In the genomic region with DNA sequence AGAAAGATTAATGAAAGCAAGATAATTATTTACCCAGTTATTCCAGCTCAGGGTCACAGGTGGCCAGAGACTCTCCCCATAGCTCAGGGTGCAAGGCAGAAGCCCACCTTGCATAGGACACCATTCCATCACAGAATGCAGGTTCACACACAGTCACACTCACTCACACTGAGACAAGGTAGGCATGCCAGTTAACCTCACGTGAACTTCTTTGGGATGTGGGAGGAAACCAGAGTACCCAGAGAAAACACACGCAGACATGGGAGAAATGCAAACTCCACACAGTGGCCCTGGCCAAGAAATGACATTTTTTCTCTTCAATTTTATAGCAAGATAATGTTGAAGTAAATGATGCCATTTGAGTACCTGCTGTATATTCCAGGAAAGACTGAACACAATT, we compare ENCODE assay signal across 25 cellular contexts.
DNase-seq lines count a peak whose midpoint lies in the region; ATAC-seq and TF ChIP-seq lines count a peak whose summit lies in the region.
"Had no signal": no experiment of that assay in that cellular context is flagged by ENCODE, and none has a peak within 500 bp of the region (broad histone marks: within the 10 kb centered on the region; RNA-seq: fewer than 3 reads in every experiment).

No MANE protein-coding gene starts in this region.

- CTCF ChIA-PET in Panc1 (lab: Charles Lee), result no interaction called here

- H3K4me1 ChIP-seq in Panc1 (ENCODE audit: control insufficient read depth, insufficient read depth, low read length) (0 out of 2 replicates have a peak, but pooled peaks cover 3% of the 10 kb centered on the region), gastrocnemius medialis (peaks cover 6 to 25% of the 10 kb centered on the region in 2 donors), tibial artery (peaks cover 0 to 40% (median 11%) of the 10 kb centered on the region in 4 donors)
- H3K4me1 ChIP-seq: Caco-2, HAP-1, SJSA1 had no signal

- no TSS peak for BruUV-seq in Panc1 (replicated peaks; lab: Mats Ljungman, UMichigan)

- H3K27ac ChIP-seq in Panc1 (ENCODE audit: low read length), result peak overlapping the region; percentile 66; the same call in 1 of the 2 replicates
- H3K27ac ChIP-seq in coronary artery, result peak overlapping the region; percentile 64 to 83
- H3K27ac ChIP-seq in gastrocnemius medialis, result peak overlapping the region in 3 of 4 donors; percentile 35 to 62 (median 42)
- peak overlapping the region; percentile 73 to 82 for H3K27ac ChIP-seq in tibial artery
- H3K27ac ChIP-seq: SJSA1 had no signal

- no peak for DNase-seq in Panc1 (ENCODE audit: low read depth, low spot score)
- DNase-seq in coronary artery (ENCODE audit: low spot score), result no peak
- DNase-seq in gastrocnemius medialis, result no peak
- no peak for DNase-seq in tibial artery
- no peak for DNase-seq in hippocampal formation (lab: John Stamatoyannopoulos, UW)
- DNase-seq in epidermal melanocyte (ENCODE audit: insufficient read length, low spot score), result no peak
- DNase-seq: C1 segment of cervical spinal cord; Caco-2; CD8-positive, alpha-beta T cell; GDM1; GOT3; HFFc6; KBM-7; MV-4-11; NCI-H1105; NCI-H1436 treated with DMSO at 0.1 percent for 48 hours; NCI-H187 treated with DMSO at 0.1 percent for 48 hours; NCI-H2171 treated with DMSO at 0.1 percent for 48 hours; NCI-H345; NCI-H524 treated with DMSO at 0.1 percent for 48 hours; NCI-H774 had no signal

- ATAC-seq in Panc1 (no peak), gastrocnemius medialis (no peak), GM21825 (IDR thresholded peaks at IDR 0.05; ENCODE audit: unreplicated experiment) (no peak)
- ATAC-seq: CD8-positive, alpha-beta T cell; GM12878 had no signal

- no peak for TF ChIP-seq CTCF in Panc1 (IDR thresholded peaks at IDR 0.05)
- TF ChIP-seq CTCF in coronary artery (IDR thresholded peaks at IDR 0.05), result no peak
- TF ChIP-seq CTCF in gastrocnemius medialis (IDR thresholded peaks at IDR 0.05 in 4 of 5, conservative IDR thresholded peaks at IDR 0.05 in 1 of 5), result no peak
- TF ChIP-seq CTCF in tibial artery (IDR thresholded peaks at IDR 0.05), result no peak

- H3K27me3 ChIP-seq in Panc1 (ENCODE audit: control insufficient read depth, insufficient read depth, low read length), result no peaks in the 10 kb centered on the region
- no peaks in the 10 kb centered on the region for H3K27me3 ChIP-seq in gastrocnemius medialis
- no peaks in the 10 kb centered on the region for H3K27me3 ChIP-seq in tibial artery
- H3K27me3 ChIP-seq: SJSA1 had no signal

- POLR2A ChIA-PET in Panc1 (lab: Charles Lee), result no interaction called here

- H3K9me3 ChIP-seq in Panc1 (ENCODE audit: control insufficient read depth, insufficient read depth, low read depth, low read length) (no peaks in the 10 kb centered on the region), gastrocnemius medialis (no peaks in the 10 kb centered on the region), tibial artery (no peaks in the 10 kb centered on the region)
- H3K9me3 ChIP-seq: Caco-2, HAP-1, SJSA1 had no signal

- H3K4me3 ChIP-seq in Panc1 (ENCODE audit: low read depth in 2 of 2, low read length in 2 of 2) (no peak overlapping the region), coronary artery (no peak overlapping the region), gastrocnemius medialis (no peak overlapping the region), tibial artery (no peak overlapping the region)
- H3K4me3 ChIP-seq: GM12878, HAP-1, SJSA1 had no signal

- no peaks in the 10 kb centered on the region for H3K36me3 ChIP-seq in Panc1 (ENCODE audit: control insufficient read depth, insufficient read depth, low read length)
- H3K36me3 ChIP-seq in gastrocnemius medialis, result no peaks in the 10 kb centered on the region
- H3K36me3 ChIP-seq in tibial artery, result no peaks in the 10 kb centered on the region
- H3K36me3 ChIP-seq: HAP-1, SJSA1 had no signal

- intact Hi-C loops in Panc1 (cut with micrococcal nuclease; ENCODE audit: unreplicated experiment), result no loop called here
- intact Hi-C loops in gastrocnemius medialis (cut with DNase I; ENCODE audit: low total_unique reads), result loop anchor here (10.0 kb wide), 1 partner anchor 111 kb away; the partner anchor contains the start of gene ZNF385D
- intact Hi-C loops in tibial artery (cut with DNase I; ENCODE audit: low total_unique reads), result no loop called here

- in situ Hi-C loops in Panc1 (cut with HindIII; ENCODE audit: low pct_unique_long_range_greater_than_20kb, low sequenced_read_pairs), result no loop called here
- in situ Hi-C loops in gastrocnemius medialis (cut with MboI; ENCODE audit: low sequenced_read_pairs in 4 of 4), result no loop called here

- TF ChIP-seq POLR2A in gastrocnemius medialis (IDR thresholded peaks at IDR 0.05), result no peak
